Comparison of ENCODE assay signal across 11 cellular contexts in genomic region chr4:169338246-169338645, GRCh38.
"Had no signal": no experiment of that assay in that cellular context is flagged by ENCODE, and none has a peak within 500 bp of the region (broad histone marks: within the 10 kb centered on the region; RNA-seq: fewer than 3 reads in every experiment).

No MANE protein-coding gene starts in this region.

- H3K9me3 ChIP-seq: psoas muscle, right lobe of liver, upper lobe of right lung had no signal

- H3K27ac ChIP-seq: foreskin keratinocyte, psoas muscle, right lobe of liver, upper lobe of right lung had no signal

- H3K4me1 ChIP-seq: upper lobe of right lung had no signal

- H3K27me3 ChIP-seq: foreskin keratinocyte, right lobe of liver, upper lobe of right lung had no signal

- ATAC-seq: left lobe of liver, right lobe of liver, upper lobe of right lung had no signal

- H3K36me3 ChIP-seq: right lobe of liver, upper lobe of right lung had no signal

- H3K4me3 ChIP-seq: psoas muscle, right lobe of liver, upper lobe of right lung had no signal

- DNase-seq: activated B cell treated with CpG ODN at 0.5 μM for 24 hours; activated CD4-positive, alpha-beta T cell treated with anti-CD3 and anti-CD28 coated beads, Interleukin-2, amount 10 ng/mL, durations not matched to agents 24 days and 14 days; activated naive CD4-positive, alpha-beta T cell treated with anti-CD3 and anti-CD28 coated beads, Interleukin-2, amount 10 ng/mL, durations not matched to agents 7 days and 5 days; activated T-cell treated with anti-CD3 and anti-CD28 coated beads for 4 hours; psoas muscle; right lobe of liver; stimulated activated CD4-positive, alpha-beta T cell treated with anti-CD3 and anti-CD28 coated beads, Interleukin-12 subunit alpha, Interleukin-12 subunit beta, amount 100 ng/mL, for 4 hours; stimulated activated CD4-positive, alpha-beta T cell treated with anti-CD3 and anti-CD28 coated beads, Interleukin-4, amount 100 ng/mL, for 24 hours; upper lobe of right lung had no signal
